ENCODE assay signal across 1 cellular context in genomic region chr22:36201025-36201424, GRCh38. TPM values are rescaled to one million over a fixed set of nuclear protein-coding genes. Genes with fewer than 3 reads are reported as not detected.
"Had no signal": no experiment of that assay in that cellular context is flagged by ENCODE, and none has a peak within 500 bp of the region (broad histone marks: within the 10 kb centered on the region; RNA-seq: fewer than 3 reads in every experiment).

No MANE protein-coding gene starts in this region.

RNA-seq across cellular contexts. Expression of gene APOL4, which starts 0.6 kb away (rescaled TPM):
- polyA plus RNA-seq: neural cell had no signal

RNA-seq across cellular contexts. Expression of gene APOL2, which starts 38.3 kb away (rescaled TPM):
- polyA plus RNA-seq: neural cell had no signal

RNA-seq across cellular contexts. Expression of gene APOL3, which starts 40.5 kb away (rescaled TPM):
- polyA plus RNA-seq: neural cell had no signal

RNA-seq across cellular contexts. Expression of gene APOL1, which starts 51.9 kb away (rescaled TPM):
- polyA plus RNA-seq: neural cell had no signal
